ENCODE assay signal across 8 cellular contexts in the genomic region with DNA sequence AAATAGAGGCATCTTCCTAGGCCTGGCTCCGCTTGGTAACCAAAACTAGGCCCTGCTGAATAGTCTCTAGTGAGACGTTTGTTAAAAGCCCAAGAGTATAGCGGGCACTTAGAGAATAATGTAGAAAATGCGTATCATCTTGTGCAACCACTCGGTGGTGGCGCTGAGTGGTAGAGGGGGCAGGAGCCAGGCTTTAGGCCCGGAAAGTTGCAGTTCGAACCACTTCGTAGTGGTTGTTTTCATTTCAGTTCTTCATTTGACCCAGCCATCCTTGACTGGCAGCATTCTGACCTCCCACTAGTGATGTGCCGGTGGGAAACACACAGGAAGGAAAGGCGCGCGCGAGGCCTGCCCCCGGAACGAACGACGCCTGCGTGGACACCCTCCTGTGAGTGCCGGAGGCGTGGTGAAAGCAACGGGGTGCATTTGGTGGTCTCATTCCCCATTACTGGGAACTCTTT. TPM values are rescaled to one million over a fixed set of nuclear protein-coding genes. Genes with fewer than 3 reads are reported as not detected.
A peak's percentile ranks its signal among the peaks of the same experiment; 100 is the strongest.
DNase-seq lines count a peak whose midpoint lies in the region; ATAC-seq, FAIRE-seq and TF ChIP-seq lines count a peak whose summit lies in the region.

No MANE protein-coding gene starts in this region.

- no peak for TF ChIP-seq POLR2A in H54 (IDR thresholded peaks at IDR 0.05; ENCODE audit: low read depth, low read length)

- H3K27me3 Mint-ChIP-seq in neural crest cell (ENCODE audit: low read depth) = peaks cover 37% of the 10 kb centered on the region

- peak overlapping the region; percentile 88 for H3K4me3 Mint-ChIP-seq in neural crest cell

- H3K27me3 ChIP-seq in brain microvascular endothelial cell (replicated peaks) = no peaks in the 10 kb centered on the region

- FAIRE-seq in H54 (lab: Jason Lieb, UNC) = no peak

- in situ Hi-C loops in brain microvascular endothelial cell (cut with HindIII; ENCODE audit: low pct_ligation_motif_present, low sequenced_read_pairs) = no loop called here

- ATAC-seq in HG02623 (IDR thresholded peaks at IDR 0.05; ENCODE audit: unreplicated experiment) = no peak
- ATAC-seq in HG03457 (IDR thresholded peaks at IDR 0.05; ENCODE audit: unreplicated experiment) = no peak

- no peak overlapping the region for H3K27ac ChIP-seq in brain microvascular endothelial cell

- peaks cover 10% of the 10 kb centered on the region for H3K9me3 Mint-ChIP-seq in neural crest cell

- peaks cover 7% of the 10 kb centered on the region for H3K36me3 Mint-ChIP-seq in neural crest cell (ENCODE audit: low read depth)

- H3K4me3 ChIP-seq in GM12875 (ENCODE audit: low read depth, low read length) = peak overlapping the region; percentile 27
- peak overlapping the region; percentile 61 for H3K4me3 ChIP-seq in brain microvascular endothelial cell (ENCODE audit: low read depth, low read length)

- peak overlapping the region; percentile 88 for H3K27ac Mint-ChIP-seq in neural crest cell (ENCODE audit: unreplicated experiment)

- TF ChIP-seq CTCF in GM12875 (IDR thresholded peaks at IDR 0.05; ENCODE audit: borderline replicate concordance, insufficient read depth, low read depth, low read length) (no peak), brain microvascular endothelial cell (IDR thresholded peaks at IDR 0.05; ENCODE audit: low read depth, low read length, missing control alignments) (no peak), neural crest cell (conservative IDR thresholded peaks at IDR 0.05) (no peak)

- H3K36me3 ChIP-seq in brain microvascular endothelial cell (replicated peaks) = no peaks in the 10 kb centered on the region

- peaks cover 24% of the 10 kb centered on the region for H3K4me1 Mint-ChIP-seq in neural crest cell

- DNase-seq in NOMO-1 (lab: John Stamatoyannopoulos, UW; ENCODE audit: unreplicated experiment in 2 of 2) (peak; percentile 33 to 44), brain microvascular endothelial cell (no peak), neural crest cell (ENCODE audit: low read depth, low spot score) (peak; percentile 14), NCI-H526 (lab: John Stamatoyannopoulos, UW) (no peak), H54 (ENCODE audit: insufficient read length, low spot score) (no peak)

RNA-seq across cellular contexts. Expression of a gene that starts 18.0 kb away (rescaled TPM):
- not detected in 2 replicates for total RNA-seq in neural crest cell

RNA-seq across cellular contexts. Expression of a gene that starts 28.1 kb away (rescaled TPM):
- total RNA-seq in neural crest cell = not detected in 2 replicates

Comparison
In these comparisons a context has a peak if more than half of its experiments do, and no peak if none do; other contexts are left out.
1. DNase-seq: peak in NOMO-1 (2 of 2) and neural crest cell (single experiment); none in brain microvascular endothelial cell (single experiment), NCI-H526 (0 of 2) and H54 (single experiment).